ENCODE assay signal across 11 cellular contexts in the genomic region with DNA sequence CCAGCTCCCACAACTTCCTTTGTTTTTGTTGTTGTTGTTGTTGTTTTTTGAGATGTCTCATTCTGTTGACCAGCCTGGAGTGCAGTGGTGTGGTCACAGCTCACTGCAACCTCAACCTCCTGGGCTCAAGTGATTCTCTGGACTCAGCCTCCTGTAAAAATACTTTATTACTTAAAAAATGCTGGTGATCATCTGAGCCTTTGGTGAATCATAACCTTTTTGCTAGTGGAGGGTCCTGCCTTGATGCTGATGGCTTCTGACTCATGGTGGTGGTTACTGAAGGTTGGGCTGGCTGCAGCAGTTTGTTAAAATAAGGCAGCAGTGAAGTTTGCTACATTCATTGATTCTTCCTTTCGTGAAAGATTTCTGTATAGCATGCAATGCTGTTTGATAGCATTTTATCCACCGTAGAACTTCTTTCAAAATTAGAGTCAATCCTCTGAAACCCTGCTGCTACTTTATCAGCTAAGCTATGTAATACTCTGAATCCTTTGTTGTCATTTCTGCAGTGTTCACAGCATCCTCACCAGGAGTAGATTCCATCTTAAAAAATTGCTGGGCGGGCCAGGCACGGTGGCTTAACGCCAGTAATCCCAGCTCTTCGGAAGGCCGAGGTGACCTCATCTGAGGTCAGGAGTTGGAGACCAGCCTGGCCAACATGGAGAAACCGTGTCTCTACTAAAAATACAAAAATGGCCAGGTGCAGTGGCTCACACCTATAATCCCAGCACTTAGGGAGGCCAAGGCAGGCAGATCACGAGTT. TPM values are rescaled to one million over a fixed set of nuclear protein-coding genes. Genes with fewer than 3 reads are reported as not detected.
DNase-seq lines count a peak whose midpoint lies in the region; ATAC-seq, FAIRE-seq and TF ChIP-seq lines count a peak whose summit lies in the region.
"Had no signal": no experiment of that assay in that cellular context is flagged by ENCODE, and none has a peak within 500 bp of the region (broad histone marks: within the 10 kb centered on the region; RNA-seq: fewer than 3 reads in every experiment).

No MANE protein-coding gene starts in this region.

- H4K20me1 ChIP-seq in HepG2 (ENCODE audit: insufficient read depth, low read length) = peaks cover 3% of the 10 kb centered on the region; the same call in 1 of the 2 replicates

- CTCF ChIA-PET in HepG2 (lab: Yijun Ruan, JAX; ENCODE audit: low intra/inter-chr PET ratio, low total read pairs) = no interaction called here

- TF ChIP-seq POLR2A in HepG2 (IDR thresholded peaks at IDR 0.05; ENCODE audit: insufficient read depth in 1 of 2, low read depth in 2 of 2, low read length in 2 of 2) = no peak

- 96% methylated on average over 9 of the region's 9 CpGs for WGBS in HepG2 (ENCODE audit: low lambda C conversion rate)

- FAIRE-seq in HepG2 (lab: Jason Lieb, UNC) = no peak

- no peak overlapping the region for H3K4me2 ChIP-seq in HepG2 (ENCODE audit: low read depth, low read length)

- H2AFZ ChIP-seq in HepG2 (ENCODE audit: low read length) = no peak overlapping the region

- intact Hi-C loops in HepG2 (cut with micrococcal nuclease; ENCODE audit: unreplicated experiment) (no loop called here), mucosa of descending colon (cut with DNase I, micrococcal nuclease) (no loop called here)

- no peak for TF ChIP-seq RAD21 in HepG2 (CRISPR knock-in tag; IDR thresholded peaks at IDR 0.05)

- POLR2A ChIA-PET in HepG2 (lab: Yijun Ruan, JAX) = no interaction called here

- TF ChIP-seq CTCF in HepG2 (CRISPR knock-in tag; IDR thresholded peaks at IDR 0.05) (no peak), omental fat pad (IDR thresholded peaks at IDR 0.05) (no peak), mucosa of descending colon (IDR thresholded peaks at IDR 0.05) (no peak)

- in situ Hi-C loops in HepG2 (cut with HindIII; ENCODE audit: extremely low pct_ligation_motif_present, low pct_unique_long_range_greater_than_20kb) = no loop called here

- H3K9ac ChIP-seq in HepG2 (ENCODE audit: insufficient read depth, low read depth, low read length) = no peak overlapping the region

- TF ChIP-seq EP300 in HepG2 (IDR thresholded peaks at IDR 0.05; ENCODE audit: low read depth in 2 of 2, low read length in 2 of 2) = no peak
- no peak for TF ChIP-seq EP300 in HepG2 (CRISPR knock-in tag; IDR thresholded peaks at IDR 0.05; ENCODE audit: borderline replicate concordance)

- peaks cover 77% of the 10 kb centered on the region for H3K79me2 ChIP-seq in HepG2 (ENCODE audit: insufficient read depth, low read length)

- no TSS peak for BruUV-seq in HepG2 (replicated peaks; lab: Mats Ljungman, UMichigan)

- DNase-seq in EH (ENCODE audit: low read depth) (peak; percentile 94), HT1080 (ENCODE audit: low read depth) (peak; percentile 94), astrocyte of the hippocampus (ENCODE audit: low read depth, low spot score) (peak; percentile 88), HepG2 (ENCODE audit: low spot score) (no peak), DMS53 (lab: John Stamatoyannopoulos, UW) (no peak), omental fat pad (ENCODE audit: low spot score) (no peak), mucosa of descending colon (no peak)
- DNase-seq: activated CD4-positive, CD25-positive, alpha-beta regulatory T cell treated with anti-CD3 and anti-CD28 coated beads, Interleukin-2, amount 50 U/mL, for 72 hours; RPMI8226; stimulated activated naive CD4-positive, alpha-beta T cell treated with Interleukin-2 at 50 U/mL for 16 hours had no signal

- no peaks in the 10 kb centered on the region; a peak in 1 of 5 replicates for H3K36me3 ChIP-seq in HepG2 (replicated peaks in 1 of 2; ENCODE audit: control insufficient read depth in 1 of 2, insufficient read depth in 2 of 2, low read length in 2 of 2)
- no peaks in the 10 kb centered on the region for H3K36me3 ChIP-seq in mucosa of descending colon (ENCODE audit: low read depth)

- no peak for ATAC-seq in HepG2
- ATAC-seq in omental fat pad (ENCODE audit: low FRiP score) = no peak
- ATAC-seq in HG02642 (IDR thresholded peaks at IDR 0.05; ENCODE audit: poor library complexity, unreplicated experiment) = no peak
- no peak for ATAC-seq in mucosa of descending colon

- no peaks in the 10 kb centered on the region for H3K27me3 ChIP-seq in HepG2 (ENCODE audit: control insufficient read depth in 1 of 2, insufficient read depth in 2 of 2, low read length in 2 of 2)

- peaks cover 30% of the 10 kb centered on the region for H3K4me1 ChIP-seq in HepG2 (ENCODE audit: insufficient read depth, low read length)
- H3K4me1 ChIP-seq in mucosa of descending colon (ENCODE audit: low read depth) = no peaks in the 10 kb centered on the region

- H3K27ac ChIP-seq in HepG2 (ENCODE audit: extremely low read length, insufficient read depth, low read length) = no peak overlapping the region

- H3K9me3 ChIP-seq in HepG2 (ENCODE audit: low read length) (no peaks in the 10 kb centered on the region), mucosa of descending colon (no peaks in the 10 kb centered on the region)

- H3K4me3 ChIP-seq in HepG2 (replicated peaks in 1 of 3; ENCODE audit: insufficient read depth in 1 of 3, low read depth in 2 of 3, low read length in 3 of 3) (no peak overlapping the region), mucosa of descending colon (no peak overlapping the region)

TF ChIP-seq in HepG2, 621 proteins besides CTCF, POLR2A, EP300 and RAD21 (continues in another document):
- TF ChIP-seq SAFB2 (CRISPR knock-in tag; IDR thresholded peaks at IDR 0.05; ENCODE audit: borderline replicate concordance, low read depth) = no peak
- TF ChIP-seq ZNF460 (CRISPR knock-in tag; IDR thresholded peaks at IDR 0.05; ENCODE audit: borderline replicate concordance) = no peak
- no peak for TF ChIP-seq HES4 (CRISPR knock-in tag; IDR thresholded peaks at IDR 0.05; ENCODE audit: borderline replicate concordance)

RNA-seq across cellular contexts. Expression of a gene that starts 18.0 kb away (rescaled TPM):
- 18.8 and 23.3 TPM in 2 replicates for total RNA-seq in HT1080 (2014; rRNA removed; shearing (Covaris generic))
- polyA plus RNA-seq in HT1080 (2015; cell fraction: cytosol; rRNA removed) = 15.7 and 18.9 TPM in 2 replicates
- polyA plus RNA-seq in HT1080 (2015; cell fraction: nucleus; rRNA removed) = 22.6 and 23.7 TPM in 2 replicates
- 30.1 and 39.9 TPM in 2 replicates for total RNA-seq in HepG2 (2016; rRNA removed; fragmentation: Illumina TruSeq; extraction: Trizol)
- total RNA-seq in HepG2 (2016; cell fraction: cytosol; rRNA removed; fragmentation: Illumina TruSeq; extraction: Trizol; ENCODE audit: low read depth) = 7.4 and 8.7 TPM in 2 replicates
- total RNA-seq in HepG2 (2016; cell fraction: insoluble cytoplasmic fraction; rRNA removed; fragmentation: Illumina TruSeq; extraction: Trizol) = 30.9 and 34.3 TPM in 2 replicates
- 22.3 and 27.4 TPM in 2 replicates for total RNA-seq in HepG2 (2016; cell fraction: membrane; rRNA removed; fragmentation: Illumina TruSeq; extraction: Trizol)
- 30.0 and 36.8 TPM in 2 replicates for total RNA-seq in HepG2 (2016; cell fraction: nucleus; rRNA removed; fragmentation: Illumina TruSeq; extraction: Trizol)
- polyA plus RNA-seq in HepG2 (2011; rRNA removed) = 28.3 and 30.2 TPM in 2 replicates
- polyA plus RNA-seq in HepG2 (2011; cell fraction: cytosol; rRNA removed) = 19.6 and 22.6 TPM in 2 replicates
- polyA plus RNA-seq in HepG2 (2011; cell fraction: nucleus; rRNA removed) = 21.7 and 24.1 TPM in 2 replicates
- 33.6 and 34.8 TPM in 2 replicates for polyA plus RNA-seq in HepG2 (2012)
- 1.4 and 1.7 TPM in 2 replicates for polyA plus RNA-seq in HepG2 (2016; cell fraction: cytosol; fragmentation: Illumina TruSeq; extraction: Trizol; ENCODE audit: low read depth)
- polyA plus RNA-seq in HepG2 (2016; cell fraction: insoluble cytoplasmic fraction; fragmentation: Illumina TruSeq; extraction: Trizol; ENCODE audit: low read depth) = 17.7 and 24.1 TPM in 2 replicates
- polyA plus RNA-seq in HepG2 (2016; cell fraction: membrane; fragmentation: Illumina TruSeq; extraction: Trizol; ENCODE audit: low read depth) = 3.9 and 5.5 TPM in 2 replicates
- polyA plus RNA-seq in HepG2 (2016; cell fraction: nucleus; fragmentation: Illumina TruSeq; extraction: Trizol; ENCODE audit: insufficient read depth, low read depth) = 28.8 and 32.3 TPM in 2 replicates
- 33.9 and 80.3 TPM in 2 replicates for polyA minus RNA-seq in HepG2 (2011; rRNA and poly(A)+ RNA removed; ENCODE audit: low replicate concordance)
- polyA minus RNA-seq in HepG2 (2011; cell fraction: cytosol; rRNA and poly(A)+ RNA removed) = 28.8 and 37.8 TPM in 2 replicates
- 41.6 and 55.4 TPM in 2 replicates for polyA minus RNA-seq in HepG2 (2011; cell fraction: nucleus; rRNA and poly(A)+ RNA removed)
- total RNA-seq in omental fat pad = 10 to 100 TPM; 30.1 to 45.2 (median 37.2) TPM
- total RNA-seq in mucosa of descending colon = 10 to 100 TPM; 56.5 to 85.3 (median 82.7) TPM

RNA-seq across cellular contexts. Expression of a gene that starts 28.1 kb away (rescaled TPM):
- total RNA-seq in HT1080 (2014; rRNA removed; shearing (Covaris generic)) = 874 and 885 TPM in 2 replicates
- 467 and 628 TPM in 2 replicates for polyA plus RNA-seq in HT1080 (2015; cell fraction: cytosol; rRNA removed)
- 166 TPM in 2 replicates for polyA plus RNA-seq in HT1080 (2015; cell fraction: nucleus; rRNA removed)
- total RNA-seq in HepG2 (2016; rRNA removed; fragmentation: Illumina TruSeq; extraction: Trizol) (86.1 and 94.9 TPM in 2 replicates), omental fat pad (100 to 1,000 TPM in 3 of 4 donors, 10 to 100 TPM in 1; 96.6 to 166 (median 132) TPM), mucosa of descending colon (100 to 1,000 TPM in 2 of 3 donors, 10 to 100 TPM in 1; 90.8 to 141 (median 107) TPM)
- total RNA-seq in HepG2 (2016; cell fraction: cytosol; rRNA removed; fragmentation: Illumina TruSeq; extraction: Trizol; ENCODE audit: low read depth) = 77.4 and 107 TPM in 2 replicates
- total RNA-seq in HepG2 (2016; cell fraction: insoluble cytoplasmic fraction; rRNA removed; fragmentation: Illumina TruSeq; extraction: Trizol) = 86.7 and 87.8 TPM in 2 replicates
- total RNA-seq in HepG2 (2016; cell fraction: membrane; rRNA removed; fragmentation: Illumina TruSeq; extraction: Trizol) = 72.8 and 102 TPM in 2 replicates
- total RNA-seq in HepG2 (2016; cell fraction: nucleus; rRNA removed; fragmentation: Illumina TruSeq; extraction: Trizol) = 32.5 and 36.8 TPM in 2 replicates
- polyA plus RNA-seq in HepG2 (2011; rRNA removed) = 45.2 and 45.3 TPM in 2 replicates
- polyA plus RNA-seq in HepG2 (2011; cell fraction: cytosol; rRNA removed) = 60.1 and 80.0 TPM in 2 replicates
- polyA plus RNA-seq in HepG2 (2011; cell fraction: nucleus; rRNA removed) = 24.9 and 30.3 TPM in 2 replicates
- polyA plus RNA-seq in HepG2 (2012) = 32.6 and 51.2 TPM in 2 replicates
- polyA plus RNA-seq in HepG2 (2016; cell fraction: cytosol; fragmentation: Illumina TruSeq; extraction: Trizol; ENCODE audit: low read depth) = 104 and 131 TPM in 2 replicates
- 99.5 and 113 TPM in 2 replicates for polyA plus RNA-seq in HepG2 (2016; cell fraction: insoluble cytoplasmic fraction; fragmentation: Illumina TruSeq; extraction: Trizol; ENCODE audit: low read depth)
- polyA plus RNA-seq in HepG2 (2016; cell fraction: membrane; fragmentation: Illumina TruSeq; extraction: Trizol; ENCODE audit: low read depth) = 79.5 and 101 TPM in 2 replicates
- 58.8 and 65.6 TPM in 2 replicates for polyA plus RNA-seq in HepG2 (2016; cell fraction: nucleus; fragmentation: Illumina TruSeq; extraction: Trizol; ENCODE audit: insufficient read depth, low read depth)
- polyA minus RNA-seq in HepG2 (2011; rRNA and poly(A)+ RNA removed; ENCODE audit: low replicate concordance) = 39.3 and 98.7 TPM in 2 replicates
- 20.1 and 31.3 TPM in 2 replicates for polyA minus RNA-seq in HepG2 (2011; cell fraction: cytosol; rRNA and poly(A)+ RNA removed)
- polyA minus RNA-seq in HepG2 (2011; cell fraction: nucleus; rRNA and poly(A)+ RNA removed) = 8.5 and 11.1 TPM in 2 replicates

Comparison
In these comparisons a context has a peak if more than half of its experiments do, and no peak if none do; other contexts are left out.
1. DNase-seq: peak in EH (single experiment), HT1080 (single experiment) and astrocyte of the hippocampus (single experiment); none in HepG2 (single experiment), DMS53 (single experiment), omental fat pad (single experiment) and mucosa of descending colon (0 of 3).